In genomic region chr15:89502867-89503595, GRCh38 we compare ENCODE assay signal across 36 cellular contexts. TPM values are rescaled to one million over a fixed set of nuclear protein-coding genes. Genes with fewer than 3 reads are reported as not detected.
DNase-seq lines count a peak whose midpoint lies in the region; ATAC-seq, FAIRE-seq and TF ChIP-seq lines count a peak whose summit lies in the region.
"Had no signal": no experiment of that assay in that cellular context is flagged by ENCODE, and none has a peak within 500 bp of the region (broad histone marks: within the 10 kb centered on the region; RNA-seq: fewer than 3 reads in every experiment).

No MANE protein-coding gene starts in this region.

- DNase-seq in right lobe of liver = peak in 2 of 3 donors; percentile 22 to 36
- DNase-seq in HepG2 (ENCODE audit: low spot score) = no peak
- DNase-seq in epithelial cell of esophagus (ENCODE audit: low read depth) = peak; percentile 98
- DNase-seq in mucosa of descending colon = peak in 2 of 3 donors; percentile 27 to 40
- DNase-seq in tibial artery = no peak
- no peak for DNase-seq in C1 segment of cervical spinal cord (lab: John Stamatoyannopoulos, UW)
- DNase-seq in left cardiac atrium = no peak
- DNase-seq in COLO668 (lab: John Stamatoyannopoulos, UW; ENCODE audit: unreplicated experiment) = no peak
- DNase-seq: activated CD4-positive, alpha-beta T cell treated with anti-CD3 and anti-CD28 coated beads, Interleukin-2, amount 50 U/mL, for 48 hours; activated CD4-positive, CD25-positive, alpha-beta regulatory T cell treated with anti-CD3 and anti-CD28 coated beads, Interleukin-2, amount 50 U/mL, for 72 hours; activated CD8-positive, alpha-beta memory T cell treated with anti-CD3 and anti-CD28 coated beads, Interleukin-2, amount 50 U/mL, for 4 hours; activated naive CD4-positive, alpha-beta T cell treated with anti-CD3 and anti-CD28 coated beads, Interleukin-2, amount 10 ng/mL, durations not matched to agents 7 days and 5 days; CD8-positive, alpha-beta T cell; DMS 273 treated with DMSO at 0.1 percent for 48 hours; effector CD4-positive, alpha-beta T cell; EL; lower lobe of right lung; MV-4-11; natural killer cell; NCI-H146; NCI-H2107; NCI-H345; NCI-H69; SHP77 had no signal

- H3K9me3 ChIP-seq in right lobe of liver = no peaks in the 10 kb centered on the region
- H3K9me3 ChIP-seq in HepG2 (ENCODE audit: low read length) = no peaks in the 10 kb centered on the region
- H3K9me3 ChIP-seq in mucosa of descending colon = no peaks in the 10 kb centered on the region
- H3K9me3 ChIP-seq in tibial artery = no peaks in the 10 kb centered on the region
- H3K9me3 ChIP-seq: lower lobe of right lung, suprapubic skin, uterus had no signal

- H3K27me3 ChIP-seq in right lobe of liver (no peaks in the 10 kb centered on the region), HepG2 (ENCODE audit: control insufficient read depth in 1 of 2, insufficient read depth in 2 of 2, low read length in 2 of 2) (no peaks in the 10 kb centered on the region; a peak in 1 of 5 replicates), tibial artery (peaks cover 0 to 58% of the 10 kb centered on the region in 2 donors)
- H3K27me3 ChIP-seq: uterus had no signal

- in situ Hi-C loops in HepG2 (cut with HindIII; ENCODE audit: extremely low pct_ligation_motif_present, low pct_unique_long_range_greater_than_20kb) = no loop called here

- H3K36me3 ChIP-seq in right lobe of liver = no peaks in the 10 kb centered on the region
- no peaks in the 10 kb centered on the region for H3K36me3 ChIP-seq in HepG2 (replicated peaks in 1 of 2; ENCODE audit: control insufficient read depth in 1 of 2, insufficient read depth in 2 of 2, low read length in 2 of 2)
- H3K36me3 ChIP-seq in mucosa of descending colon (ENCODE audit: low read depth) = no peaks in the 10 kb centered on the region
- H3K36me3 ChIP-seq in tibial artery = no peaks in the 10 kb centered on the region
- H3K36me3 ChIP-seq: lower lobe of right lung, suprapubic skin, uterus had no signal

- ATAC-seq in right lobe of liver = no peak
- no peak for ATAC-seq in HepG2
- ATAC-seq in mucosa of descending colon = peak; percentile 77
- no peak for ATAC-seq in left cardiac atrium
- ATAC-seq: CD8-positive, alpha-beta T cell; lower lobe of right lung; natural killer cell; stimulated activated memory B cell treated with anti-CD40 and anti-IgM and Interleukin-4, amounts not matched to agents 10 μg/mL and 1 μg/mL and 100 μg/mL, for 72 hours had no signal

- no CpG with 5 or more reads among the region's 7 CpGs for WGBS in right lobe of liver (ENCODE audit: insufficient coverage, low coverage, low lambda C conversion rate, missing lambda C conversion rate)
- WGBS in HepG2 (ENCODE audit: low lambda C conversion rate) = 60% methylated on average over 6 of the region's 7 CpGs

- H3K4me1 ChIP-seq in right lobe of liver (no peaks in the 10 kb centered on the region), HepG2 (ENCODE audit: insufficient read depth, low read length) (no peaks in the 10 kb centered on the region), mucosa of descending colon (ENCODE audit: low read depth) (no peaks in the 10 kb centered on the region), tibial artery (no peaks in the 10 kb centered on the region)
- H3K4me1 ChIP-seq: lower lobe of right lung, uterus had no signal

- H3K4me3 ChIP-seq in right lobe of liver = no peak overlapping the region
- H3K4me3 ChIP-seq in HepG2 (replicated peaks in 1 of 3; ENCODE audit: insufficient read depth in 1 of 3, low read depth in 2 of 3, low read length in 3 of 3) = no peak overlapping the region
- no peak overlapping the region for H3K4me3 ChIP-seq in epithelial cell of esophagus (ENCODE audit: low read length)
- no peak overlapping the region for H3K4me3 ChIP-seq in mucosa of descending colon
- no peak overlapping the region for H3K4me3 ChIP-seq in tibial artery
- H3K4me3 ChIP-seq: lower lobe of right lung, suprapubic skin, uterus had no signal

- H3K9ac ChIP-seq in HepG2 (ENCODE audit: insufficient read depth, low read depth, low read length) = no peak overlapping the region

- no TSS peak for BruUV-seq in HepG2 (replicated peaks; lab: Mats Ljungman, UMichigan)

- TF ChIP-seq CTCF in right lobe of liver (IDR thresholded peaks at IDR 0.05) = no peak
- TF ChIP-seq CTCF in HepG2 (CRISPR knock-in tag; IDR thresholded peaks at IDR 0.05) = no peak
- TF ChIP-seq CTCF in epithelial cell of esophagus (IDR thresholded peaks at IDR 0.05; ENCODE audit: insufficient read depth, low read depth, low read length, missing control alignments) = no peak
- TF ChIP-seq CTCF in mucosa of descending colon (IDR thresholded peaks at IDR 0.05) = no peak
- no peak for TF ChIP-seq CTCF in tibial artery (IDR thresholded peaks at IDR 0.05)

- no peak for FAIRE-seq in HepG2 (lab: Jason Lieb, UNC)
- FAIRE-seq: GM12891, islet of Langerhans had no signal

- intact Hi-C loops in right lobe of liver (cut with DNase I) = no loop called here
- intact Hi-C loops in HepG2 (cut with micrococcal nuclease; ENCODE audit: unreplicated experiment) = no loop called here
- intact Hi-C loops in mucosa of descending colon (cut with DNase I, micrococcal nuclease) = no loop called here
- intact Hi-C loops in tibial artery (cut with DNase I; ENCODE audit: low total_unique reads) = no loop called here
- intact Hi-C loops in left cardiac atrium (cut with DNase I) = no loop called here

- CTCF ChIA-PET in HepG2 (lab: Yijun Ruan, JAX; ENCODE audit: low intra/inter-chr PET ratio, low total read pairs) = no interaction called here

- H4K20me1 ChIP-seq in HepG2 (ENCODE audit: insufficient read depth, low read length) = no peaks in the 10 kb centered on the region

- no peak overlapping the region for H3K4me2 ChIP-seq in HepG2 (ENCODE audit: low read depth, low read length)

- no peak overlapping the region for H2AFZ ChIP-seq in HepG2 (ENCODE audit: low read length)

- no peak for TF ChIP-seq POLR2A in right lobe of liver (IDR thresholded peaks at IDR 0.05)
- no peak for TF ChIP-seq POLR2A in HepG2 (IDR thresholded peaks at IDR 0.05; ENCODE audit: insufficient read depth in 1 of 2, low read depth in 2 of 2, low read length in 2 of 2)

- POLR2A ChIA-PET in HepG2 (lab: Yijun Ruan, JAX) = no interaction called here

- H3K27ac ChIP-seq in right lobe of liver = no peak overlapping the region
- no peak overlapping the region for H3K27ac ChIP-seq in HepG2 (ENCODE audit: extremely low read length, insufficient read depth, low read length)
- H3K27ac ChIP-seq in tibial artery = no peak overlapping the region
- H3K27ac ChIP-seq: lower lobe of right lung, suprapubic skin, uterus had no signal

- H3K79me2 ChIP-seq in HepG2 (ENCODE audit: insufficient read depth, low read length) = no peaks in the 10 kb centered on the region

- no peak for TF ChIP-seq RAD21 in HepG2 (CRISPR knock-in tag; IDR thresholded peaks at IDR 0.05)

- TF ChIP-seq EP300 in HepG2 (IDR thresholded peaks at IDR 0.05; ENCODE audit: low read depth in 2 of 2, low read length in 2 of 2) (no peak), HepG2 (CRISPR knock-in tag; IDR thresholded peaks at IDR 0.05; ENCODE audit: borderline replicate concordance) (no peak)

TF ChIP-seq in HepG2, 621 proteins besides CTCF, POLR2A, EP300 and RAD21 (continues in another document):
- no peak for TF ChIP-seq IRF1 (CRISPR knock-in tag; IDR thresholded peaks at IDR 0.05; ENCODE audit: low read depth)
- TF ChIP-seq ZZZ3 (CRISPR knock-in tag; IDR thresholded peaks at IDR 0.05; ENCODE audit: borderline replicate concordance) = no peak
- no peak for TF ChIP-seq DPF2 (CRISPR knock-in tag; IDR thresholded peaks at IDR 0.05; ENCODE audit: borderline replicate concordance, low read depth)

RNA-seq across cellular contexts. Expression of gene RHCG, which starts 6.6 kb away (rescaled TPM):
- under 1 TPM in 5 of 6 experiments, not detected in 1; 0.20 to 0.82 (median 0.37) TPM for total RNA-seq in right lobe of liver
- not detected in 2 replicates for total RNA-seq in HepG2 (2016; rRNA removed; fragmentation: Illumina TruSeq; extraction: Trizol)
- total RNA-seq in HepG2 (2016; cell fraction: cytosol; rRNA removed; fragmentation: Illumina TruSeq; extraction: Trizol; ENCODE audit: low read depth) = not detected in 2 replicates
- not detected in 2 replicates for total RNA-seq in HepG2 (2016; cell fraction: insoluble cytoplasmic fraction; rRNA removed; fragmentation: Illumina TruSeq; extraction: Trizol)
- not detected in 2 replicates for total RNA-seq in HepG2 (2016; cell fraction: membrane; rRNA removed; fragmentation: Illumina TruSeq; extraction: Trizol)
- not detected in 2 replicates for total RNA-seq in HepG2 (2016; cell fraction: nucleus; rRNA removed; fragmentation: Illumina TruSeq; extraction: Trizol)
- polyA plus RNA-seq in HepG2 (2011; rRNA removed) = not detected in 2 replicates
- polyA plus RNA-seq in HepG2 (2011; cell fraction: cytosol; rRNA removed) = not detected in 2 replicates
- polyA plus RNA-seq in HepG2 (2011; cell fraction: nucleus; rRNA removed) = not detected in 2 replicates
- polyA plus RNA-seq in HepG2 (2012) = not detected in 2 replicates
- not detected in 2 replicates for polyA plus RNA-seq in HepG2 (2016; cell fraction: cytosol; fragmentation: Illumina TruSeq; extraction: Trizol; ENCODE audit: low read depth)
- not detected in 2 replicates for polyA plus RNA-seq in HepG2 (2016; cell fraction: insoluble cytoplasmic fraction; fragmentation: Illumina TruSeq; extraction: Trizol; ENCODE audit: low read depth)
- not detected in 2 replicates for polyA plus RNA-seq in HepG2 (2016; cell fraction: membrane; fragmentation: Illumina TruSeq; extraction: Trizol; ENCODE audit: low read depth)
- polyA plus RNA-seq in HepG2 (2016; cell fraction: nucleus; fragmentation: Illumina TruSeq; extraction: Trizol; ENCODE audit: insufficient read depth, low read depth) = not detected in 2 replicates
- polyA minus RNA-seq in HepG2 (2011; rRNA and poly(A)+ RNA removed; ENCODE audit: low replicate concordance) = 0.33 TPM in 1 of 2 replicates, not detected in the other
- not detected in 2 replicates for polyA minus RNA-seq in HepG2 (2011; cell fraction: cytosol; rRNA and poly(A)+ RNA removed)
- polyA minus RNA-seq in HepG2 (2011; cell fraction: nucleus; rRNA and poly(A)+ RNA removed) = not detected in 2 replicates
- under 1 TPM in 1 of 3 donors, not detected in 2; 0.98 TPM for total RNA-seq in mucosa of descending colon
- total RNA-seq in left cardiac atrium = 1 to 10 TPM in 1 of 2 donors, under 1 TPM in 1; 0.15 to 1.8 TPM
- total RNA-seq: CD8-positive, alpha-beta T cell; chondrocyte; H4; LHCN-M2; lower lobe of right lung; mononuclear cell; natural killer cell; osteoblast; skeletal muscle tissue; T-helper 2 cell treated with Interferon-gamma antibody and Interleukin-4, amounts not matched to agents 100 ng/mL and 5 ng/mL, for 36 hours had no signal

Comparison
In these comparisons a context has a peak if more than half of its experiments do, and no peak if none do; other contexts are left out.
1. DNase-seq: peak in right lobe of liver (2 of 3), epithelial cell of esophagus (single experiment) and mucosa of descending colon (2 of 3); none in HepG2 (single experiment), tibial artery (0 of 2), C1 segment of cervical spinal cord (0 of 14), left cardiac atrium (single experiment) and COLO668 (single experiment).